30 cellular contexts compared by ENCODE assay signal in genomic region chr3:55634345-55634744, GRCh38.
"Had no signal": no experiment of that assay in that cellular context is flagged by ENCODE, and none has a peak within 500 bp of the region (broad histone marks: within the 10 kb centered on the region; RNA-seq: fewer than 3 reads in every experiment).

No MANE protein-coding gene starts in this region.

- H3K79me2 ChIP-seq: hepatocyte had no signal

- H3K27ac ChIP-seq: hepatocyte, left lung, lower lobe of right lung, pancreas, prostate gland, stomach, testis, thyroid gland, transverse colon, upper lobe of left lung had no signal

- H3K9me3 ChIP-seq: left lung, lower lobe of right lung, pancreas, prostate gland, stomach, testis, thyroid gland, transverse colon, upper lobe of left lung had no signal

- ATAC-seq: left colon; left lung; lower lobe of right lung; naive thymus-derived CD8-positive, alpha-beta T cell; pancreas; right cardiac atrium; sciatic nerve; stimulated activated memory B cell treated with anti-CD40 and anti-IgM and Interleukin-4, amounts not matched to agents 10 μg/mL and 1 μg/mL and 100 μg/mL, for 72 hours; stimulated activated naive CD8-positive, alpha-beta T cell treated with anti-CD3 and anti-CD28 coated beads, Interleukin-15, Interleukin-2, amounts not matched to agents 100 U/mL and 50 U/mL, for 24 hours had no signal

- H2AFZ ChIP-seq: hepatocyte had no signal

- H3K4me1 ChIP-seq: left lung, lower lobe of right lung, pancreas, prostate gland, thyroid gland, upper lobe of left lung had no signal

- H3K27me3 ChIP-seq: hepatocyte, left lung, pancreas, stomach, testis, thyroid gland, transverse colon, upper lobe of left lung had no signal

- H3K4me1 Mint-ChIP-seq: stimulated activated memory B cell treated with anti-CD40 and anti-IgM and Interleukin-4, amounts not matched to agents 10 μg/mL and 1 μg/mL and 100 μg/mL, for 72 hours had no signal

- DNase-seq: kidney; left colon; left lung; lower lobe of right lung; mammary epithelial cell; mesenchymal stem cell; naive thymus-derived CD8-positive, alpha-beta T cell; nucleus accumbens; pancreas; posterior cingulate gyrus; retina; right cardiac atrium; small intestine; stimulated activated CD4-positive, alpha-beta T cell treated with anti-CD3 and anti-CD28 coated beads, Interleukin-1b, Interleukin-23, amount 100 ng/mL, for 48 hours; stimulated activated CD4-positive, alpha-beta T cell treated with anti-CD3 and anti-CD28 coated beads, Interleukin-2, amount 100 ng/mL, for 48 hours; stimulated activated CD4-positive, alpha-beta T cell treated with anti-CD3 and anti-CD28 coated beads, Interleukin-4, amount 100 ng/mL, for 4 hours; stimulated activated CD8-positive, alpha-beta memory T cell treated with anti-CD3 and anti-CD28 coated beads, Interleukin-4, amount 100 ng/mL, for 48 hours; stimulated activated naive CD8-positive, alpha-beta T cell treated with anti-CD3 and anti-CD28 coated beads, Interleukin-15, Interleukin-2, amounts not matched to agents 100 U/mL and 50 U/mL, for 24 hours; stomach; testis; thyroid gland; transverse colon; upper lobe of left lung had no signal

- H3K36me3 ChIP-seq: left lung, lower lobe of right lung, pancreas, prostate gland, stomach, thyroid gland, transverse colon, upper lobe of left lung had no signal

- H3K4me2 ChIP-seq: hepatocyte had no signal

- H3K4me3 Mint-ChIP-seq: naive thymus-derived CD8-positive, alpha-beta T cell; nephron; neural crest cell; stimulated activated memory B cell treated with anti-CD40 and anti-IgM and Interleukin-4, amounts not matched to agents 10 μg/mL and 1 μg/mL and 100 μg/mL, for 72 hours had no signal

- H3K27ac Mint-ChIP-seq: naive thymus-derived CD8-positive, alpha-beta T cell; nephron; stimulated activated memory B cell treated with anti-CD40 and anti-IgM and Interleukin-4, amounts not matched to agents 10 μg/mL and 1 μg/mL and 100 μg/mL, for 72 hours had no signal

- H3K9me3 Mint-ChIP-seq: nephron; neural crest cell; stimulated activated memory B cell treated with anti-CD40 and anti-IgM and Interleukin-4, amounts not matched to agents 10 μg/mL and 1 μg/mL and 100 μg/mL, for 72 hours had no signal

- H3K36me3 Mint-ChIP-seq: naive thymus-derived CD8-positive, alpha-beta T cell; stimulated activated memory B cell treated with anti-CD40 and anti-IgM and Interleukin-4, amounts not matched to agents 10 μg/mL and 1 μg/mL and 100 μg/mL, for 72 hours had no signal

- FAIRE-seq: islet of Langerhans, kidney, pancreas, small intestine had no signal

- H3K4me3 ChIP-seq: hepatocyte, left lung, lower lobe of right lung, pancreas, prostate gland, stomach, testis, thyroid gland, transverse colon, upper lobe of left lung had no signal

- H3K27me3 Mint-ChIP-seq: stimulated activated memory B cell treated with anti-CD40 and anti-IgM and Interleukin-4, amounts not matched to agents 10 μg/mL and 1 μg/mL and 100 μg/mL, for 72 hours had no signal
